Comparison of ENCODE assay signal across 31 cellular contexts in genomic region chr5:160049099-160049498, GRCh38.
"Had no signal": no experiment of that assay in that cellular context is flagged by ENCODE, and none has a peak within 500 bp of the region (broad histone marks: within the 10 kb centered on the region; RNA-seq: fewer than 3 reads in every experiment).

No MANE protein-coding gene starts in this region.

- H3K4me3 Mint-ChIP-seq: activated CD4-positive, alpha-beta memory T cell treated with anti-CD3 and anti-CD28 coated beads, Interleukin-2, amount 10 ng/mL, durations not matched to agents 7 days and 5 days; activated CD8-positive, alpha-beta memory T cell treated with anti-CD3 and anti-CD28 coated beads, Interleukin-2, amount 10 ng/mL, durations not matched to agents 7 days and 5 days; activated naive CD4-positive, alpha-beta T cell treated with anti-CD3 and anti-CD28 coated beads, Interleukin-2, amount 50 U/mL, for 24 hours; activated naive CD8-positive, alpha-beta T cell treated with anti-CD3 and anti-CD28 coated beads, Interleukin-2, amount 10 ng/mL, durations not matched to agents 7 days and 5 days; T-cell had no signal

- H3K9me3 ChIP-seq: ascending aorta, Peyer's patch had no signal

- ATAC-seq: activated CD8-positive, alpha-beta memory T cell treated with anti-CD3 and anti-CD28 coated beads, Interleukin-2, amount 10 ng/mL, durations not matched to agents 7 days and 5 days; PC-3; SK-N-SH treated with all-trans-retinoic acid at 6 μM for 48 hours; T-cell had no signal

- H3K27ac Mint-ChIP-seq: activated CD4-positive, alpha-beta memory T cell treated with anti-CD3 and anti-CD28 coated beads, Interleukin-2, amount 10 ng/mL, durations not matched to agents 7 days and 5 days; activated CD8-positive, alpha-beta memory T cell treated with anti-CD3 and anti-CD28 coated beads, Interleukin-2, amount 10 ng/mL, durations not matched to agents 7 days and 5 days; activated naive CD4-positive, alpha-beta T cell treated with anti-CD3 and anti-CD28 coated beads, Interleukin-2, amount 50 U/mL, for 24 hours; activated naive CD8-positive, alpha-beta T cell treated with anti-CD3 and anti-CD28 coated beads, Interleukin-2, amount 10 ng/mL, durations not matched to agents 7 days and 5 days; activated T-helper 2 cell treated with anti-CD3 and anti-CD28 coated beads, Interferon-gamma antibody, Interleukin-2, Interleukin-4, amounts not matched to agents 10 μg/mL and 5 μg/mL and 100 μg/mL, durations not matched to agents 14 hours and 24 hours and 36 hours; T-cell had no signal

- DNase-seq: activated CD4-positive, alpha-beta memory T cell treated with anti-CD3 and anti-CD28 coated beads, Interleukin-2, amount 10 ng/mL, durations not matched to agents 7 days and 5 days; activated CD4-positive, alpha-beta T cell treated with anti-CD3 and anti-CD28 coated beads for 1 hour; activated CD4-positive, alpha-beta T cell treated with anti-CD3 and anti-CD28 coated beads for 48 hours; activated CD4-positive, CD25-positive, alpha-beta regulatory T cell; activated CD8-positive, alpha-beta memory T cell treated with anti-CD3 and anti-CD28 coated beads for 24 hours; activated CD8-positive, alpha-beta memory T cell treated with anti-CD3 and anti-CD28 coated beads, Interleukin-2, amount 10 ng/mL, durations not matched to agents 7 days and 5 days; activated CD8-positive, alpha-beta memory T cell treated with anti-CD3 and anti-CD28 coated beads, Interleukin-2, amount 50 U/mL, for 48 hours; activated gamma-delta T cell; activated naive CD4-positive, alpha-beta T cell treated with Interleukin-2 at 50 U/mL for 16 hours; activated naive CD8-positive, alpha-beta T cell treated with anti-CD3 and anti-CD28 coated beads, Interleukin-2, amount 10 ng/mL, durations not matched to agents 7 days and 5 days; amygdala; NCI-H1105; NCI-H1417 treated with DMSO at 0.1 percent for 48 hours; NCI-H187 treated with DMSO at 0.1 percent for 48 hours; NCI-H2081; NCI-H2171 treated with DMSO at 0.1 percent for 48 hours; NCI-H345; NCI-H524 treated with DMSO at 0.1 percent for 48 hours; NK-92 treated with Interleukin-12 subunit alpha and Interleukin-12 subunit beta, amount 100 ng/mL, for 24 hours; PC-3; Peyer's patch; RPMI8226; SHP77 treated with DMSO at 0.1 percent for 48 hours; T-cell; T-helper 2 cell; T-helper 9 cell; WERI-Rb-1 had no signal

- H3K4me1 Mint-ChIP-seq: activated naive CD8-positive, alpha-beta T cell treated with anti-CD3 and anti-CD28 coated beads, Interleukin-2, amount 10 ng/mL, durations not matched to agents 7 days and 5 days had no signal

- H3K27me3 Mint-ChIP-seq: activated CD4-positive, alpha-beta memory T cell treated with anti-CD3 and anti-CD28 coated beads, Interleukin-2, amount 10 ng/mL, durations not matched to agents 7 days and 5 days; activated CD8-positive, alpha-beta memory T cell treated with anti-CD3 and anti-CD28 coated beads, Interleukin-2, amount 10 ng/mL, durations not matched to agents 7 days and 5 days; activated naive CD4-positive, alpha-beta T cell treated with anti-CD3 and anti-CD28 coated beads, Interleukin-2, amount 50 U/mL, for 24 hours; activated naive CD8-positive, alpha-beta T cell treated with anti-CD3 and anti-CD28 coated beads, Interleukin-2, amount 10 ng/mL, durations not matched to agents 7 days and 5 days; T-cell had no signal

- H3K9me3 Mint-ChIP-seq: activated CD4-positive, alpha-beta memory T cell treated with anti-CD3 and anti-CD28 coated beads, Interleukin-2, amount 10 ng/mL, durations not matched to agents 7 days and 5 days; activated naive CD4-positive, alpha-beta T cell treated with anti-CD3 and anti-CD28 coated beads, Interleukin-2, amount 50 U/mL, for 24 hours; activated naive CD8-positive, alpha-beta T cell treated with anti-CD3 and anti-CD28 coated beads, Interleukin-2, amount 10 ng/mL, durations not matched to agents 7 days and 5 days; activated T-helper 2 cell treated with anti-CD3 and anti-CD28 coated beads, Interferon-gamma antibody, Interleukin-2, Interleukin-4, amounts not matched to agents 10 μg/mL and 5 μg/mL and 100 μg/mL, durations not matched to agents 14 hours and 24 hours and 36 hours; T-cell had no signal
